ENCODE assay signal across 8 cellular contexts in the genomic region with DNA sequence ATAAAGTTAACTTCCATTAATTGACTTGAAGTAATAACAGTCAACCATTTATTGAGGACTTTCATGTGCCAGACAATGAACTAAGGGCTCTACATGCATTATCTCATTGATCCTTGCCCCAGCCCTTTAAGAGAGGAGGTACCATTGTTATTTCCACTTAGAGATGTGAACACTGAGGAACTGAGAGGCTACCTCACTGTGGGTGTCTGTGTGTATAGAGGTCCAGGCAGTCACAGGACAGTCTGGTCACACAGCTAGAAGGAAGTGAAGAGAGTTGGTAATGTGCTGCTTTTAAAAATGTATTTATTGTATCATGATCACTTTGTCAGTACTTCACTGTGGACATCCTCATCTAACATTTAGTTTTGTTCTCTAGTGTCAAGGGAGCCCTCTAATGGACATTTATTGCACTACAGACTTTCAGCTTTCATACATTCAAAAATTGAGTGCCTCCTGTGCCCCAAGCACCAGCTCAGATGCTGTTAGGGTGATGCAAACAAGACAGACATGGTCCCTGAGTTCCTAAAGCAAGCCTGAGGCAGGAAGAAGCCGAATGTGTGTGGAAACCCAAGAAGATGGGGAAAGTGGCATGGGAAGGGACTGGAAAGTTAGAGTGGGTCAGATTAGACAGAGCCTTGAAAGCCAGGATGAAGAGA.
DNase-seq lines count a peak whose midpoint lies in the region; ATAC-seq lines count a peak whose summit lies in the region.

No MANE protein-coding gene starts in this region.

- peak; percentile 72 for DNase-seq in ELR (ENCODE audit: low read depth)
- DNase-seq in NCI-H1092 treated with DMSO at 0.1 percent for 48 hours (lab: John Stamatoyannopoulos, UW) = peak; percentile 48
- DNase-seq in SKM-1 (lab: John Stamatoyannopoulos, UW; ENCODE audit: unreplicated experiment) = peak; percentile 31
- peak; percentile 80 for DNase-seq in dedifferentiated amniotic fluid mesenchymal stem cell (ENCODE audit: extremely low spot score)
- peak; percentile 63 to 69 for DNase-seq in lung microvascular endothelial cell (ENCODE audit: low read depth in 2 of 2)
- DNase-seq in aorta = no peak

- no peaks in the 10 kb centered on the region for H3K36me3 ChIP-seq in aorta (ENCODE audit: control insufficient read depth in 1 of 2, insufficient read depth in 2 of 2, low read length in 1 of 2)

- WGBS in aorta, 2 donors = 39 to 43% methylated on average over 1 of the region's 1 CpG

- H3K4me3 ChIP-seq in aorta (ENCODE audit: low read length in 2 of 2) = no peak overlapping the region

- ATAC-seq in GM21576 (IDR thresholded peaks at IDR 0.05; ENCODE audit: unreplicated experiment) (peak; percentile 59), aorta (ENCODE audit: low FRiP score) (peak; percentile 69), HG02840 (IDR thresholded peaks at IDR 0.05; ENCODE audit: low FRiP score, unreplicated experiment) (no peak)

- no peaks in the 10 kb centered on the region for H3K9me3 ChIP-seq in aorta (ENCODE audit: control insufficient read depth, low read length)

- no peak overlapping the region for H3K27ac ChIP-seq in aorta (ENCODE audit: low read depth in 1 of 2, low read length in 2 of 2)

- intact Hi-C loops in aorta (cut with DNase I) = loop anchor here (2.0 kb wide), 2 partner anchors 153 to 199 kb away; no protein-coding TSS in a partner anchor

- H3K27me3 ChIP-seq in aorta (ENCODE audit: control insufficient read depth in 1 of 2, insufficient read depth in 2 of 2, low read length in 1 of 2) = no peaks in the 10 kb centered on the region

- peaks cover 0 to 2% of the 10 kb centered on the region in 2 donors for H3K4me1 ChIP-seq in aorta (ENCODE audit: control insufficient read depth in 1 of 2, insufficient read depth in 2 of 2, low read length in 2 of 2)

Comparison
In these comparisons a context has a peak if more than half of its experiments do, and no peak if none do; other contexts are left out.
1. DNase-seq: peak in ELR (single experiment), NCI-H1092 treated with DMSO at 0.1 percent for 48 hours (single experiment), SKM-1 (single experiment), dedifferentiated amniotic fluid mesenchymal stem cell (single experiment) and lung microvascular endothelial cell (2 of 2); none in aorta (0 of 2).